Comparison of ENCODE assay signal across 15 cellular contexts in genomic region chr20:37520417-37520751, GRCh38. TPM values are rescaled to one million over a fixed set of nuclear protein-coding genes. Genes with fewer than 3 reads are reported as not detected.
DNase-seq lines count a peak whose midpoint lies in the region; ATAC-seq and TF ChIP-seq lines count a peak whose summit lies in the region.
"Had no signal": no experiment of that assay in that cellular context is flagged by ENCODE, and none has a peak within 500 bp of the region (broad histone marks: within the 10 kb centered on the region; RNA-seq: fewer than 3 reads in every experiment).

No MANE protein-coding gene starts in this region.

- no peaks in the 10 kb centered on the region for H3K27me3 ChIP-seq in mesenchymal stem cell (ENCODE audit: control insufficient read depth in 1 of 2, insufficient read depth in 1 of 2, low read length in 2 of 2)

- no peak for DNase-seq in activated CD8-positive, alpha-beta T cell treated with anti-CD3 and anti-CD28 coated beads for 36 hours
- DNase-seq in activated CD8-positive, alpha-beta T cell treated with anti-CD3 and anti-CD28 coated beads, Interleukin-2, amount 10 ng/mL, durations not matched to agents 7 days and 5 days = no peak
- DNase-seq in activated naive CD8-positive, alpha-beta T cell treated with anti-CD3 and anti-CD28 coated beads, Interleukin-2, amount 50 U/mL, for 24 hours = no peak
- DNase-seq in mesenchymal stem cell = peak; percentile 13
- DNase-seq in stimulated activated naive B cell treated with anti-CD40 and anti-IgM and Interleukin-4, amounts not matched to agents 10 μg/mL and 1 μg/mL and 100 μg/mL, for 72 hours = no peak
- DNase-seq in DMS53 treated with DMSO at 0.1 percent for 48 hours (lab: John Stamatoyannopoulos, UW; ENCODE audit: unreplicated experiment) = no peak
- DNase-seq in NCI-H1105 (lab: John Stamatoyannopoulos, UW) = no peak
- DNase-seq: activated effector memory CD4-positive, alpha-beta T cell treated with Interleukin-2 at 50 U/mL for 16 hours; islet precursor cell; NCI-H82; Right ventricle myocardium superior; stimulated activated CD4-positive, alpha-beta T cell treated with anti-CD3 and anti-CD28 coated beads, Interleukin-15, amount 100 ng/mL, for 24 hours; WERI-Rb-1 had no signal

- no peaks in the 10 kb centered on the region for H3K9me3 ChIP-seq in mesenchymal stem cell (ENCODE audit: control insufficient read depth, low read length)

- H3K18ac ChIP-seq in mesenchymal stem cell (ENCODE audit: low read depth in 1 of 2, low read length in 2 of 2) = no peak overlapping the region

- no peak overlapping the region for H3K4me3 ChIP-seq in mesenchymal stem cell (ENCODE audit: insufficient read depth in 1 of 2, low read depth in 1 of 2, low read length in 2 of 2)

- peaks cover 14% of the 10 kb centered on the region for H3K36me3 Mint-ChIP-seq in activated CD8-positive, alpha-beta T cell treated with anti-CD3 and anti-CD28 coated beads for 36 hours (ENCODE audit: low read depth)
- H3K36me3 Mint-ChIP-seq in activated CD8-positive, alpha-beta T cell treated with anti-CD3 and anti-CD28 coated beads, Interleukin-2, amount 10 ng/mL, durations not matched to agents 7 days and 5 days (ENCODE audit: low read depth) = peaks cover 17% of the 10 kb centered on the region
- H3K36me3 Mint-ChIP-seq in activated naive CD8-positive, alpha-beta T cell treated with anti-CD3 and anti-CD28 coated beads, Interleukin-2, amount 50 U/mL, for 24 hours (ENCODE audit: low read depth) = peaks cover 15% of the 10 kb centered on the region
- peaks cover 29 to 55% of the 10 kb centered on the region in 2 donors for H3K36me3 Mint-ChIP-seq in stimulated activated naive B cell treated with anti-CD40 and anti-IgM and Interleukin-4, amounts not matched to agents 10 μg/mL and 1 μg/mL and 100 μg/mL, for 72 hours

- H2AFZ ChIP-seq in mesenchymal stem cell (ENCODE audit: low read depth, low read length) = no peak overlapping the region

- H3K27ac Mint-ChIP-seq in activated CD8-positive, alpha-beta T cell treated with anti-CD3 and anti-CD28 coated beads for 36 hours = no peak overlapping the region
- H3K27ac Mint-ChIP-seq in activated CD8-positive, alpha-beta T cell treated with anti-CD3 and anti-CD28 coated beads, Interleukin-2, amount 10 ng/mL, durations not matched to agents 7 days and 5 days = no peak overlapping the region
- no peak overlapping the region for H3K27ac Mint-ChIP-seq in activated naive CD8-positive, alpha-beta T cell treated with anti-CD3 and anti-CD28 coated beads, Interleukin-2, amount 50 U/mL, for 24 hours
- H3K27ac Mint-ChIP-seq in stimulated activated naive B cell treated with anti-CD40 and anti-IgM and Interleukin-4, amounts not matched to agents 10 μg/mL and 1 μg/mL and 100 μg/mL, for 72 hours = peak overlapping the region; percentile 67

- H3K9me3 Mint-ChIP-seq in activated CD8-positive, alpha-beta T cell treated with anti-CD3 and anti-CD28 coated beads for 36 hours = no peaks in the 10 kb centered on the region
- H3K9me3 Mint-ChIP-seq in activated CD8-positive, alpha-beta T cell treated with anti-CD3 and anti-CD28 coated beads, Interleukin-2, amount 10 ng/mL, durations not matched to agents 7 days and 5 days (ENCODE audit: insufficient read depth) = no peaks in the 10 kb centered on the region
- H3K9me3 Mint-ChIP-seq in activated naive CD8-positive, alpha-beta T cell treated with anti-CD3 and anti-CD28 coated beads, Interleukin-2, amount 50 U/mL, for 24 hours = no peaks in the 10 kb centered on the region
- H3K9me3 Mint-ChIP-seq in stimulated activated naive B cell treated with anti-CD40 and anti-IgM and Interleukin-4, amounts not matched to agents 10 μg/mL and 1 μg/mL and 100 μg/mL, for 72 hours = no peaks in the 10 kb centered on the region

- no peak overlapping the region for H3K4ac ChIP-seq in mesenchymal stem cell (ENCODE audit: low read depth in 1 of 2, low read length in 2 of 2)

- no peak for ATAC-seq in activated CD8-positive, alpha-beta T cell treated with anti-CD3 and anti-CD28 coated beads for 36 hours
- no peak for ATAC-seq in activated CD8-positive, alpha-beta T cell treated with anti-CD3 and anti-CD28 coated beads, Interleukin-2, amount 10 ng/mL, durations not matched to agents 7 days and 5 days
- no peak for ATAC-seq in activated naive CD8-positive, alpha-beta T cell treated with anti-CD3 and anti-CD28 coated beads, Interleukin-2, amount 50 U/mL, for 24 hours
- ATAC-seq in stimulated activated naive B cell treated with anti-CD40 and anti-IgM and Interleukin-4, amounts not matched to agents 10 μg/mL and 1 μg/mL and 100 μg/mL, for 72 hours (replicated peaks) = peak in 1 of 2 donors; percentile 23
- ATAC-seq in HG03175 (IDR thresholded peaks at IDR 0.05; ENCODE audit: unreplicated experiment) = no peak
- ATAC-seq: HCT116 had no signal

- TF ChIP-seq CTCF in activated CD8-positive, alpha-beta T cell treated with anti-CD3 and anti-CD28 coated beads for 36 hours (IDR thresholded peaks at IDR 0.05) = no peak

- no peak overlapping the region for H3K9ac ChIP-seq in mesenchymal stem cell (ENCODE audit: low read length)

- no peak overlapping the region for H3K14ac ChIP-seq in mesenchymal stem cell (ENCODE audit: low read length in 2 of 2)

- H3K4me2 ChIP-seq in mesenchymal stem cell (ENCODE audit: low read length, poor library complexity, severe bottlenecking) = peak overlapping the region; percentile 20

- no peak overlapping the region for H2BK15ac ChIP-seq in mesenchymal stem cell (ENCODE audit: low read depth, poor library complexity, severe bottlenecking)

- no peak overlapping the region for H2BK5ac ChIP-seq in mesenchymal stem cell (ENCODE audit: low read depth, low read length, poor library complexity, severe bottlenecking)

- H3K4me1 Mint-ChIP-seq in activated CD8-positive, alpha-beta T cell treated with anti-CD3 and anti-CD28 coated beads for 36 hours (ENCODE audit: low read depth) = peaks cover 42% of the 10 kb centered on the region
- H3K4me1 Mint-ChIP-seq in activated CD8-positive, alpha-beta T cell treated with anti-CD3 and anti-CD28 coated beads, Interleukin-2, amount 10 ng/mL, durations not matched to agents 7 days and 5 days (ENCODE audit: low read depth) = peaks cover 17% of the 10 kb centered on the region
- peaks cover 31% of the 10 kb centered on the region for H3K4me1 Mint-ChIP-seq in activated naive CD8-positive, alpha-beta T cell treated with anti-CD3 and anti-CD28 coated beads, Interleukin-2, amount 50 U/mL, for 24 hours
- peaks cover 33 to 65% of the 10 kb centered on the region in 2 donors for H3K4me1 Mint-ChIP-seq in stimulated activated naive B cell treated with anti-CD40 and anti-IgM and Interleukin-4, amounts not matched to agents 10 μg/mL and 1 μg/mL and 100 μg/mL, for 72 hours

- no peak overlapping the region for H2BK120ac ChIP-seq in mesenchymal stem cell (ENCODE audit: low read depth, low read length)

- H3K36me3 ChIP-seq in mesenchymal stem cell (ENCODE audit: control insufficient read depth in 1 of 2, insufficient read depth in 2 of 2, low read depth in 1 of 2, low read length in 2 of 2) = peaks cover 35 to 54% of the 10 kb centered on the region in 2 experiments

- intact Hi-C loops in activated CD8-positive, alpha-beta T cell treated with anti-CD3 and anti-CD28 coated beads for 36 hours (cut with micrococcal nuclease) = no loop called here

- no peaks in the 10 kb centered on the region for H3K27me3 Mint-ChIP-seq in activated CD8-positive, alpha-beta T cell treated with anti-CD3 and anti-CD28 coated beads for 36 hours
- H3K27me3 Mint-ChIP-seq in activated CD8-positive, alpha-beta T cell treated with anti-CD3 and anti-CD28 coated beads, Interleukin-2, amount 10 ng/mL, durations not matched to agents 7 days and 5 days (ENCODE audit: low read depth) = no peaks in the 10 kb centered on the region
- no peaks in the 10 kb centered on the region for H3K27me3 Mint-ChIP-seq in activated naive CD8-positive, alpha-beta T cell treated with anti-CD3 and anti-CD28 coated beads, Interleukin-2, amount 50 U/mL, for 24 hours
- H3K27me3 Mint-ChIP-seq in stimulated activated naive B cell treated with anti-CD40 and anti-IgM and Interleukin-4, amounts not matched to agents 10 μg/mL and 1 μg/mL and 100 μg/mL, for 72 hours = no peaks in the 10 kb centered on the region

- no peak overlapping the region for H4K91ac ChIP-seq in mesenchymal stem cell (ENCODE audit: low read length)

- CTCF ChIA-PET in activated CD8-positive, alpha-beta T cell treated with anti-CD3 and anti-CD28 coated beads for 36 hours (lab: Charles Lee) = no interaction called here
- CTCF ChIA-PET in activated CD8-positive, alpha-beta T cell treated with anti-CD3 and anti-CD28 coated beads, Interleukin-2, amount 10 ng/mL, durations not matched to agents 7 days and 5 days (lab: Charles Lee) = interaction anchor here (2.1 kb wide), 1 partner anchor 325 kb away, joined by 6 read pairs; no protein-coding TSS in a partner anchor

- H3K4me3 Mint-ChIP-seq in activated CD8-positive, alpha-beta T cell treated with anti-CD3 and anti-CD28 coated beads for 36 hours = peak overlapping the region; percentile 50
- no peak overlapping the region for H3K4me3 Mint-ChIP-seq in activated CD8-positive, alpha-beta T cell treated with anti-CD3 and anti-CD28 coated beads, Interleukin-2, amount 10 ng/mL, durations not matched to agents 7 days and 5 days
- peak overlapping the region; percentile 50 for H3K4me3 Mint-ChIP-seq in activated naive CD8-positive, alpha-beta T cell treated with anti-CD3 and anti-CD28 coated beads, Interleukin-2, amount 50 U/mL, for 24 hours
- peak overlapping the region; percentile 63 to 85 for H3K4me3 Mint-ChIP-seq in stimulated activated naive B cell treated with anti-CD40 and anti-IgM and Interleukin-4, amounts not matched to agents 10 μg/mL and 1 μg/mL and 100 μg/mL, for 72 hours

- H4K8ac ChIP-seq in mesenchymal stem cell (ENCODE audit: low read length) = no peak overlapping the region

- POLR2A ChIA-PET in activated CD8-positive, alpha-beta T cell treated with anti-CD3 and anti-CD28 coated beads for 36 hours (lab: Charles Lee) = no interaction called here
- POLR2A ChIA-PET in activated CD8-positive, alpha-beta T cell treated with anti-CD3 and anti-CD28 coated beads, Interleukin-2, amount 10 ng/mL, durations not matched to agents 7 days and 5 days (lab: Charles Lee) = no interaction called here

- peaks cover 40% of the 10 kb centered on the region for H3K4me1 ChIP-seq in mesenchymal stem cell (ENCODE audit: control insufficient read depth, insufficient read depth, low read depth, low read length)

- H3K23ac ChIP-seq in mesenchymal stem cell (ENCODE audit: low read length in 2 of 2) = peak overlapping the region in 1 of 2 experiments; percentile 19

- no peak overlapping the region for H3K27ac ChIP-seq in mesenchymal stem cell (ENCODE audit: low read length, poor library complexity, severe bottlenecking)

- no peak overlapping the region for H2AK5ac ChIP-seq in mesenchymal stem cell (ENCODE audit: low read length, severe bottlenecking)

- H2BK12ac ChIP-seq in mesenchymal stem cell (ENCODE audit: low read length in 2 of 2) = no peak overlapping the region

- WGBS in mesenchymal stem cell = 55% methylated on average over 18 of the region's 18 CpGs

- H3K79me1 ChIP-seq in mesenchymal stem cell (replicated peaks; ENCODE audit: low read length, poor library complexity, severe bottlenecking) = peaks cover 21% of the 10 kb centered on the region

RNA-seq across cellular contexts. Expression of gene NNAT, which starts 0.7 kb away (rescaled TPM):
- under 1 TPM in 1 of 2 experiments, not detected in 1; 0.47 TPM for total RNA-seq in activated CD8-positive, alpha-beta T cell treated with anti-CD3 and anti-CD28 coated beads for 36 hours
- total RNA-seq in activated CD8-positive, alpha-beta T cell treated with anti-CD3 and anti-CD28 coated beads, Interleukin-2, amount 10 ng/mL, durations not matched to agents 7 days and 5 days = under 1 TPM in 1 of 2 experiments, not detected in 1; 0.32 TPM
- 3.2 TPM for polyA plus RNA-seq in mesenchymal stem cell (2013, experiment 1 of 2)
- 2.7 TPM for polyA plus RNA-seq in mesenchymal stem cell (2013, experiment 2 of 2)
- total RNA-seq: Right ventricle myocardium superior had no signal

RNA-seq across cellular contexts. Expression of gene BLCAP, which starts 7.3 kb away (rescaled TPM):
- total RNA-seq in activated CD8-positive, alpha-beta T cell treated with anti-CD3 and anti-CD28 coated beads for 36 hours = 10 to 100 TPM; 27.6 to 27.9 TPM
- total RNA-seq in activated CD8-positive, alpha-beta T cell treated with anti-CD3 and anti-CD28 coated beads, Interleukin-2, amount 10 ng/mL, durations not matched to agents 7 days and 5 days = 10 to 100 TPM; 33.2 to 34.6 TPM
- 45.0 TPM for polyA plus RNA-seq in mesenchymal stem cell (2013, experiment 1 of 2)
- 45.3 TPM for polyA plus RNA-seq in mesenchymal stem cell (2013, experiment 2 of 2)
